Comparison of ENCODE assay signal across 18 cellular contexts in genomic region chr12:108530141-108530540, GRCh38. TPM values are rescaled to one million over a fixed set of nuclear protein-coding genes. Genes with fewer than 3 reads are reported as not detected.
DNase-seq lines count a peak whose midpoint lies in the region; ATAC-seq, FAIRE-seq and TF ChIP-seq lines count a peak whose summit lies in the region.
"Had no signal": no experiment of that assay in that cellular context is flagged by ENCODE, and none has a peak within 500 bp of the region (broad histone marks: within the 10 kb centered on the region; RNA-seq: fewer than 3 reads in every experiment).

No MANE protein-coding gene starts in this region.

- no peak for TF ChIP-seq CTCF in HFFc6 (IDR thresholded peaks at IDR 0.05)
- no peak for TF ChIP-seq CTCF in pancreas (IDR thresholded peaks at IDR 0.05)

- no peak for FAIRE-seq in pancreas (lab: Jason Lieb, UNC)
- FAIRE-seq: GM12878, GM18507, H54 had no signal

- peak overlapping the region; percentile 9 for H3K27ac Mint-ChIP-seq in activated T-cell treated with anti-CD3 and anti-CD28 coated beads, Interleukin-2, amount 50 U/mL, for 24 hours
- H3K27ac Mint-ChIP-seq in HFFc6, result 0 out of 2 replicates have a peak overlapping the region, but pooled peaks have one; percentile 12

- H3K4me3 Mint-ChIP-seq in activated T-cell treated with anti-CD3 and anti-CD28 coated beads, Interleukin-2, amount 50 U/mL, for 24 hours, result no peak overlapping the region
- H3K4me3 Mint-ChIP-seq in activated T-cell treated with anti-CD3 and anti-CD28 coated beads, Interleukin-2, amount 50 U/mL, for 4 hours, result no peak overlapping the region
- H3K4me3 Mint-ChIP-seq in HFFc6, result no peak overlapping the region
- H3K4me3 Mint-ChIP-seq: CD8-positive, alpha-beta memory T cell; IgD-negative memory B cell had no signal

- no peak overlapping the region for H3K4me3 ChIP-seq in pancreas
- H3K4me3 ChIP-seq: GM12878 had no signal

- no peaks in the 10 kb centered on the region for H3K27me3 ChIP-seq in pancreas
- H3K27me3 ChIP-seq: BE2C had no signal

- ATAC-seq in activated T-cell treated with anti-CD3 and anti-CD28 coated beads, Interleukin-2, amount 50 U/mL, for 4 hours, result no peak
- ATAC-seq in pancreas, result no peak
- ATAC-seq in HG02885 (IDR thresholded peaks at IDR 0.05; ENCODE audit: poor library complexity, unreplicated experiment), result no peak
- ATAC-seq: GM12878, HCT116 had no signal

- H3K27ac ChIP-seq in pancreas, result no peak overlapping the region
- H3K27ac ChIP-seq: C4-2B had no signal

- H3K36me3 ChIP-seq in pancreas, result peaks cover 0 to 58% (median 28%) of the 10 kb centered on the region in 3 donors

- no peaks in the 10 kb centered on the region for H3K4me1 ChIP-seq in pancreas
- H3K4me1 ChIP-seq: BE2C, Caco-2 had no signal

- H3K36me3 Mint-ChIP-seq in activated T-cell treated with anti-CD3 and anti-CD28 coated beads, Interleukin-2, amount 50 U/mL, for 24 hours (ENCODE audit: low read depth), result peaks cover 97% of the 10 kb centered on the region
- peaks cover 46% of the 10 kb centered on the region for H3K36me3 Mint-ChIP-seq in activated T-cell treated with anti-CD3 and anti-CD28 coated beads, Interleukin-2, amount 50 U/mL, for 4 hours (ENCODE audit: insufficient read depth)
- H3K36me3 Mint-ChIP-seq in HFFc6 (ENCODE audit: low read depth), result peaks cover 46% of the 10 kb centered on the region

- no peaks in the 10 kb centered on the region for H3K9me3 Mint-ChIP-seq in activated T-cell treated with anti-CD3 and anti-CD28 coated beads, Interleukin-2, amount 50 U/mL, for 24 hours
- no peaks in the 10 kb centered on the region for H3K9me3 Mint-ChIP-seq in activated T-cell treated with anti-CD3 and anti-CD28 coated beads, Interleukin-2, amount 50 U/mL, for 4 hours
- no peaks in the 10 kb centered on the region for H3K9me3 Mint-ChIP-seq in HFFc6
- H3K9me3 Mint-ChIP-seq: CD8-positive, alpha-beta memory T cell; IgD-negative memory B cell had no signal

- H3K4me1 Mint-ChIP-seq in activated T-cell treated with anti-CD3 and anti-CD28 coated beads, Interleukin-2, amount 50 U/mL, for 24 hours (ENCODE audit: low read depth), result peaks cover 5% of the 10 kb centered on the region
- no peaks in the 10 kb centered on the region for H3K4me1 Mint-ChIP-seq in activated T-cell treated with anti-CD3 and anti-CD28 coated beads, Interleukin-2, amount 50 U/mL, for 4 hours (ENCODE audit: low read depth)
- H3K4me1 Mint-ChIP-seq in HFFc6 (ENCODE audit: low read depth), result peaks cover 25% of the 10 kb centered on the region

- WGBS in pancreas, 2 donors, result 92 to 94% methylated on average over 10 of the region's 10 CpGs

- DNase-seq in activated T-cell treated with anti-CD3 and anti-CD28 coated beads, Interleukin-2, amount 50 U/mL, for 24 hours, result no peak
- no peak for DNase-seq in activated T-cell treated with anti-CD3 and anti-CD28 coated beads, Interleukin-2, amount 50 U/mL, for 4 hours
- DNase-seq in HFFc6, result no peak
- peak; percentile 21 for DNase-seq in fibroblast of gingiva (ENCODE audit: low read depth)
- DNase-seq in EL, result no peak
- no peak for DNase-seq in pancreas
- DNase-seq: ACHN; BE2C; Caco-2; CD8-positive, alpha-beta memory T cell; DMS53 had no signal

- intact Hi-C loops in pancreas (cut with DNase I), result no loop called here

- no peaks in the 10 kb centered on the region for H3K9me3 ChIP-seq in pancreas
- H3K9me3 ChIP-seq: BE2C, Caco-2 had no signal

- no peaks in the 10 kb centered on the region for H3K27me3 Mint-ChIP-seq in activated T-cell treated with anti-CD3 and anti-CD28 coated beads, Interleukin-2, amount 50 U/mL, for 24 hours
- H3K27me3 Mint-ChIP-seq in activated T-cell treated with anti-CD3 and anti-CD28 coated beads, Interleukin-2, amount 50 U/mL, for 4 hours (ENCODE audit: low read depth), result no peaks in the 10 kb centered on the region
- H3K27me3 Mint-ChIP-seq in HFFc6 (ENCODE audit: insufficient read depth), result peaks cover 7% of the 10 kb centered on the region
- H3K27me3 Mint-ChIP-seq: IgD-negative memory B cell had no signal

RNA-seq across cellular contexts. Expression of gene FICD, which starts 15.1 kb away (rescaled TPM):
- 1 to 10 TPM; 6.2 to 9.2 (median 6.9) TPM for total RNA-seq in activated T-cell treated with anti-CD3 and anti-CD28 coated beads, Interleukin-2, amount 50 U/mL, for 4 hours
- 10 to 100 TPM in 2 of 6 experiments, 1 to 10 TPM in 4; 8.5 to 12.1 (median 9.9) TPM for total RNA-seq in HFFc6 (2021; fragmentation: NEBNext Ultra II Directional; extraction: Animal tissue kit (Norgen Biotek cat#: 25700))
- total RNA-seq in pancreas, result 10 to 100 TPM in 5 of 6 donors, 1 to 10 TPM in 1; 8.8 to 16.9 (median 11.1) TPM
- polyA plus RNA-seq in pancreas, result 1 to 10 TPM; 7.5 to 7.8 TPM

RNA-seq across cellular contexts. Expression of gene SART3, which starts 30.8 kb away (rescaled TPM):
- total RNA-seq in activated T-cell treated with anti-CD3 and anti-CD28 coated beads, Interleukin-2, amount 50 U/mL, for 4 hours, result 10 to 100 TPM; 83.0 to 92.1 (median 89.4) TPM
- 10 to 100 TPM; 33.8 to 36.3 (median 34.8) TPM for total RNA-seq in HFFc6 (2021; fragmentation: NEBNext Ultra II Directional; extraction: Animal tissue kit (Norgen Biotek cat#: 25700))
- 10 to 100 TPM; 13.9 to 23.4 (median 16.7) TPM for total RNA-seq in pancreas
- polyA plus RNA-seq in pancreas, result 10 to 100 TPM; 14.9 to 21.7 TPM

RNA-seq across cellular contexts. Expression of gene ISCU, which starts 32.3 kb away (rescaled TPM):
- 10 to 100 TPM; 62.6 to 90.1 (median 78.7) TPM for total RNA-seq in activated T-cell treated with anti-CD3 and anti-CD28 coated beads, Interleukin-2, amount 50 U/mL, for 4 hours
- total RNA-seq in HFFc6 (2021; fragmentation: NEBNext Ultra II Directional; extraction: Animal tissue kit (Norgen Biotek cat#: 25700)), result 100 to 1,000 TPM; 100 to 128 (median 107) TPM
- total RNA-seq in pancreas, result 10 to 100 TPM; 34.1 to 66.7 (median 41.4) TPM
- polyA plus RNA-seq in pancreas, result 100 to 1,000 TPM in 1 of 2 donors, 10 to 100 TPM in 1; 51.8 to 126 TPM
